Comparison of ENCODE assay signal across 29 cellular contexts in genomic region chr10:130560573-130560972, GRCh38.
"Had no signal": no experiment of that assay in that cellular context is flagged by ENCODE, and none has a peak within 500 bp of the region (broad histone marks: within the 10 kb centered on the region; RNA-seq: fewer than 3 reads in every experiment).

No MANE protein-coding gene starts in this region.

- H3K4me1 Mint-ChIP-seq: activated CD4-positive, alpha-beta T cell treated with anti-CD3 and anti-CD28 coated beads for 36 hours; activated CD4-positive, alpha-beta T cell treated with anti-CD3 and anti-CD28 coated beads, Interleukin-2, amount 10 ng/mL, durations not matched to agents 24 days and 14 days; activated CD8-positive, alpha-beta memory T cell treated with anti-CD3 and anti-CD28 coated beads, Interleukin-2, amount 10 ng/mL, durations not matched to agents 7 days and 5 days; central memory CD8-positive, alpha-beta T cell; T-helper 17 cell had no signal

- H3K27ac Mint-ChIP-seq: activated CD4-positive, alpha-beta memory T cell treated with anti-CD3 and anti-CD28 coated beads for 36 hours; activated CD4-positive, alpha-beta T cell treated with anti-CD3 and anti-CD28 coated beads for 36 hours; activated CD4-positive, alpha-beta T cell treated with anti-CD3 and anti-CD28 coated beads, Interleukin-2, amount 10 ng/mL, durations not matched to agents 24 days and 14 days; activated CD8-positive, alpha-beta memory T cell treated with anti-CD3 and anti-CD28 coated beads, Interleukin-2, amount 10 ng/mL, durations not matched to agents 7 days and 5 days; activated CD8-positive, alpha-beta T cell treated with anti-CD3 and anti-CD28 coated beads, Interleukin-2, amount 10 ng/mL, durations not matched to agents 7 days and 5 days; activated naive CD8-positive, alpha-beta T cell; activated T-cell treated with anti-CD3 and anti-CD28 coated beads, Interleukin-2, amount 50 U/mL, for 24 hours; activated T-cell treated with anti-CD3 and anti-CD28 coated beads, Interleukin-2, amount 50 U/mL, for 72 hours; dendritic cell treated with granulocyte-macrophage colony-stimulating factor and Interleukin-4, amounts not matched to agents 40 ng/mL and 50 ng/mL, for 4 days; effector memory CD8-positive, alpha-beta T cell; T-helper 17 cell; T-helper 2 cell treated with Interferon-gamma antibody and Interleukin-4, amounts not matched to agents 5 μg/mL and 100 μg/mL, for 36 hours had no signal

- H3K9me3 ChIP-seq: esophagus squamous epithelium had no signal

- H3K27ac ChIP-seq: brain microvascular endothelial cell, coronary artery, dorsolateral prefrontal cortex, esophagus squamous epithelium had no signal

- H3K9me3 Mint-ChIP-seq: activated CD4-positive, alpha-beta memory T cell treated with anti-CD3 and anti-CD28 coated beads for 36 hours; activated CD4-positive, alpha-beta T cell treated with anti-CD3 and anti-CD28 coated beads, Interleukin-2, amount 10 ng/mL, durations not matched to agents 24 days and 14 days; activated T-cell treated with anti-CD3 and anti-CD28 coated beads, Interleukin-2, amount 50 U/mL, for 24 hours; dendritic cell treated with granulocyte-macrophage colony-stimulating factor and Interleukin-4, amounts not matched to agents 40 ng/mL and 50 ng/mL, for 4 days; T-helper 2 cell treated with Interferon-gamma antibody and Interleukin-4, amounts not matched to agents 5 μg/mL and 100 μg/mL, for 36 hours had no signal

- H3K36me3 Mint-ChIP-seq: activated CD4-positive, alpha-beta memory T cell treated with anti-CD3 and anti-CD28 coated beads for 36 hours; activated CD8-positive, alpha-beta memory T cell treated with anti-CD3 and anti-CD28 coated beads, Interleukin-2, amount 10 ng/mL, durations not matched to agents 7 days and 5 days; activated naive CD8-positive, alpha-beta T cell had no signal

- H3K4me3 Mint-ChIP-seq: activated CD4-positive, alpha-beta memory T cell treated with anti-CD3 and anti-CD28 coated beads for 36 hours; activated CD4-positive, alpha-beta T cell treated with anti-CD3 and anti-CD28 coated beads for 36 hours; activated CD4-positive, alpha-beta T cell treated with anti-CD3 and anti-CD28 coated beads, Interleukin-2, amount 10 ng/mL, durations not matched to agents 24 days and 14 days; activated CD8-positive, alpha-beta memory T cell treated with anti-CD3 and anti-CD28 coated beads, Interleukin-2, amount 10 ng/mL, durations not matched to agents 7 days and 5 days; activated CD8-positive, alpha-beta T cell treated with anti-CD3 and anti-CD28 coated beads, Interleukin-2, amount 10 ng/mL, durations not matched to agents 7 days and 5 days; activated naive CD8-positive, alpha-beta T cell; activated T-cell treated with anti-CD3 and anti-CD28 coated beads, Interleukin-2, amount 50 U/mL, for 24 hours; activated T-cell treated with anti-CD3 and anti-CD28 coated beads, Interleukin-2, amount 50 U/mL, for 72 hours; central memory CD8-positive, alpha-beta T cell; dendritic cell treated with granulocyte-macrophage colony-stimulating factor and Interleukin-4, amounts not matched to agents 40 ng/mL and 50 ng/mL, for 4 days; effector memory CD8-positive, alpha-beta T cell; T-helper 17 cell; T-helper 2 cell treated with Interferon-gamma antibody and Interleukin-4, amounts not matched to agents 5 μg/mL and 100 μg/mL, for 36 hours had no signal

- H3K27me3 Mint-ChIP-seq: activated CD4-positive, alpha-beta memory T cell treated with anti-CD3 and anti-CD28 coated beads for 36 hours; activated CD4-positive, alpha-beta T cell treated with anti-CD3 and anti-CD28 coated beads for 36 hours; activated CD4-positive, alpha-beta T cell treated with anti-CD3 and anti-CD28 coated beads, Interleukin-2, amount 10 ng/mL, durations not matched to agents 24 days and 14 days; activated CD8-positive, alpha-beta memory T cell treated with anti-CD3 and anti-CD28 coated beads, Interleukin-2, amount 10 ng/mL, durations not matched to agents 7 days and 5 days; activated T-cell treated with anti-CD3 and anti-CD28 coated beads, Interleukin-2, amount 50 U/mL, for 24 hours; central memory CD8-positive, alpha-beta T cell; dendritic cell treated with granulocyte-macrophage colony-stimulating factor and Interleukin-4, amounts not matched to agents 40 ng/mL and 50 ng/mL, for 4 days; effector memory CD8-positive, alpha-beta T cell; T-helper 17 cell had no signal

- ATAC-seq: activated CD4-positive, alpha-beta T cell treated with anti-CD3 and anti-CD28 coated beads for 36 hours; activated CD8-positive, alpha-beta memory T cell treated with anti-CD3 and anti-CD28 coated beads, Interleukin-2, amount 10 ng/mL, durations not matched to agents 7 days and 5 days; activated CD8-positive, alpha-beta T cell treated with anti-CD3 and anti-CD28 coated beads, Interleukin-2, amount 10 ng/mL, durations not matched to agents 7 days and 5 days; activated T-cell treated with anti-CD3 and anti-CD28 coated beads, Interleukin-2, amount 50 U/mL, for 72 hours; effector memory CD8-positive, alpha-beta T cell; T-helper 17 cell had no signal

- H3K4me1 ChIP-seq: esophagus squamous epithelium had no signal

- DNase-seq: activated CD4-positive, alpha-beta memory T cell treated with anti-CD3 and anti-CD28 coated beads for 36 hours; activated CD4-positive, alpha-beta T cell treated with anti-CD3 and anti-CD28 coated beads for 36 hours; activated CD4-positive, alpha-beta T cell treated with anti-CD3 and anti-CD28 coated beads, Interleukin-2, amount 10 ng/mL, durations not matched to agents 24 days and 14 days; activated CD4-positive, CD25-positive, alpha-beta regulatory T cell; activated CD4-positive, CD25-positive, alpha-beta regulatory T cell treated with anti-CD3 and anti-CD28 coated beads, Interleukin-2, amount 50 U/mL, for 72 hours; activated CD8-positive, alpha-beta memory T cell treated with anti-CD3 and anti-CD28 coated beads, Interleukin-2, amount 10 ng/mL, durations not matched to agents 7 days and 5 days; activated CD8-positive, alpha-beta memory T cell treated with anti-CD3 and anti-CD28 coated beads, Interleukin-2, amount 50 U/mL, for 4 hours; activated CD8-positive, alpha-beta T cell treated with anti-CD3 and anti-CD28 coated beads, Interleukin-2, amount 10 ng/mL, durations not matched to agents 7 days and 5 days; activated gamma-delta T cell treated with Interleukin-2 at 50 U/mL for 16 hours; activated naive CD4-positive, alpha-beta T cell treated with anti-CD3 and anti-CD28 coated beads, Interleukin-2, amount 50 U/mL, for 16 hours; activated naive CD4-positive, alpha-beta T cell treated with Interleukin-2 at 50 U/mL for 16 hours; activated T-cell treated with anti-CD3 and anti-CD28 coated beads for 4 hours; activated T-cell treated with anti-CD3 and anti-CD28 coated beads, Interleukin-2, amount 50 U/mL, for 24 hours; activated T-cell treated with anti-CD3 and anti-CD28 coated beads, Interleukin-2, amount 50 U/mL, for 72 hours; amniotic stem cell; anterior cingulate cortex; brain microvascular endothelial cell; dorsolateral prefrontal cortex; effector CD4-positive, alpha-beta T cell; effector memory CD8-positive, alpha-beta T cell; erythroblast; esophagus squamous epithelium; T-helper 1 cell; T-helper 17 cell had no signal

- H3K27me3 ChIP-seq: brain microvascular endothelial cell, esophagus squamous epithelium had no signal
